ENCODE assay signal across 1 cellular context in genomic region chr2:78309460-78309859, GRCh38.
TF ChIP-seq lines count a peak whose summit lies in the region.

No MANE protein-coding gene starts in this region.

TF ChIP-seq in H1, 55 proteins besides CTCF, POLR2A, EP300 and RAD21 (continued from another document):
- TF ChIP-seq, protein P1, sequence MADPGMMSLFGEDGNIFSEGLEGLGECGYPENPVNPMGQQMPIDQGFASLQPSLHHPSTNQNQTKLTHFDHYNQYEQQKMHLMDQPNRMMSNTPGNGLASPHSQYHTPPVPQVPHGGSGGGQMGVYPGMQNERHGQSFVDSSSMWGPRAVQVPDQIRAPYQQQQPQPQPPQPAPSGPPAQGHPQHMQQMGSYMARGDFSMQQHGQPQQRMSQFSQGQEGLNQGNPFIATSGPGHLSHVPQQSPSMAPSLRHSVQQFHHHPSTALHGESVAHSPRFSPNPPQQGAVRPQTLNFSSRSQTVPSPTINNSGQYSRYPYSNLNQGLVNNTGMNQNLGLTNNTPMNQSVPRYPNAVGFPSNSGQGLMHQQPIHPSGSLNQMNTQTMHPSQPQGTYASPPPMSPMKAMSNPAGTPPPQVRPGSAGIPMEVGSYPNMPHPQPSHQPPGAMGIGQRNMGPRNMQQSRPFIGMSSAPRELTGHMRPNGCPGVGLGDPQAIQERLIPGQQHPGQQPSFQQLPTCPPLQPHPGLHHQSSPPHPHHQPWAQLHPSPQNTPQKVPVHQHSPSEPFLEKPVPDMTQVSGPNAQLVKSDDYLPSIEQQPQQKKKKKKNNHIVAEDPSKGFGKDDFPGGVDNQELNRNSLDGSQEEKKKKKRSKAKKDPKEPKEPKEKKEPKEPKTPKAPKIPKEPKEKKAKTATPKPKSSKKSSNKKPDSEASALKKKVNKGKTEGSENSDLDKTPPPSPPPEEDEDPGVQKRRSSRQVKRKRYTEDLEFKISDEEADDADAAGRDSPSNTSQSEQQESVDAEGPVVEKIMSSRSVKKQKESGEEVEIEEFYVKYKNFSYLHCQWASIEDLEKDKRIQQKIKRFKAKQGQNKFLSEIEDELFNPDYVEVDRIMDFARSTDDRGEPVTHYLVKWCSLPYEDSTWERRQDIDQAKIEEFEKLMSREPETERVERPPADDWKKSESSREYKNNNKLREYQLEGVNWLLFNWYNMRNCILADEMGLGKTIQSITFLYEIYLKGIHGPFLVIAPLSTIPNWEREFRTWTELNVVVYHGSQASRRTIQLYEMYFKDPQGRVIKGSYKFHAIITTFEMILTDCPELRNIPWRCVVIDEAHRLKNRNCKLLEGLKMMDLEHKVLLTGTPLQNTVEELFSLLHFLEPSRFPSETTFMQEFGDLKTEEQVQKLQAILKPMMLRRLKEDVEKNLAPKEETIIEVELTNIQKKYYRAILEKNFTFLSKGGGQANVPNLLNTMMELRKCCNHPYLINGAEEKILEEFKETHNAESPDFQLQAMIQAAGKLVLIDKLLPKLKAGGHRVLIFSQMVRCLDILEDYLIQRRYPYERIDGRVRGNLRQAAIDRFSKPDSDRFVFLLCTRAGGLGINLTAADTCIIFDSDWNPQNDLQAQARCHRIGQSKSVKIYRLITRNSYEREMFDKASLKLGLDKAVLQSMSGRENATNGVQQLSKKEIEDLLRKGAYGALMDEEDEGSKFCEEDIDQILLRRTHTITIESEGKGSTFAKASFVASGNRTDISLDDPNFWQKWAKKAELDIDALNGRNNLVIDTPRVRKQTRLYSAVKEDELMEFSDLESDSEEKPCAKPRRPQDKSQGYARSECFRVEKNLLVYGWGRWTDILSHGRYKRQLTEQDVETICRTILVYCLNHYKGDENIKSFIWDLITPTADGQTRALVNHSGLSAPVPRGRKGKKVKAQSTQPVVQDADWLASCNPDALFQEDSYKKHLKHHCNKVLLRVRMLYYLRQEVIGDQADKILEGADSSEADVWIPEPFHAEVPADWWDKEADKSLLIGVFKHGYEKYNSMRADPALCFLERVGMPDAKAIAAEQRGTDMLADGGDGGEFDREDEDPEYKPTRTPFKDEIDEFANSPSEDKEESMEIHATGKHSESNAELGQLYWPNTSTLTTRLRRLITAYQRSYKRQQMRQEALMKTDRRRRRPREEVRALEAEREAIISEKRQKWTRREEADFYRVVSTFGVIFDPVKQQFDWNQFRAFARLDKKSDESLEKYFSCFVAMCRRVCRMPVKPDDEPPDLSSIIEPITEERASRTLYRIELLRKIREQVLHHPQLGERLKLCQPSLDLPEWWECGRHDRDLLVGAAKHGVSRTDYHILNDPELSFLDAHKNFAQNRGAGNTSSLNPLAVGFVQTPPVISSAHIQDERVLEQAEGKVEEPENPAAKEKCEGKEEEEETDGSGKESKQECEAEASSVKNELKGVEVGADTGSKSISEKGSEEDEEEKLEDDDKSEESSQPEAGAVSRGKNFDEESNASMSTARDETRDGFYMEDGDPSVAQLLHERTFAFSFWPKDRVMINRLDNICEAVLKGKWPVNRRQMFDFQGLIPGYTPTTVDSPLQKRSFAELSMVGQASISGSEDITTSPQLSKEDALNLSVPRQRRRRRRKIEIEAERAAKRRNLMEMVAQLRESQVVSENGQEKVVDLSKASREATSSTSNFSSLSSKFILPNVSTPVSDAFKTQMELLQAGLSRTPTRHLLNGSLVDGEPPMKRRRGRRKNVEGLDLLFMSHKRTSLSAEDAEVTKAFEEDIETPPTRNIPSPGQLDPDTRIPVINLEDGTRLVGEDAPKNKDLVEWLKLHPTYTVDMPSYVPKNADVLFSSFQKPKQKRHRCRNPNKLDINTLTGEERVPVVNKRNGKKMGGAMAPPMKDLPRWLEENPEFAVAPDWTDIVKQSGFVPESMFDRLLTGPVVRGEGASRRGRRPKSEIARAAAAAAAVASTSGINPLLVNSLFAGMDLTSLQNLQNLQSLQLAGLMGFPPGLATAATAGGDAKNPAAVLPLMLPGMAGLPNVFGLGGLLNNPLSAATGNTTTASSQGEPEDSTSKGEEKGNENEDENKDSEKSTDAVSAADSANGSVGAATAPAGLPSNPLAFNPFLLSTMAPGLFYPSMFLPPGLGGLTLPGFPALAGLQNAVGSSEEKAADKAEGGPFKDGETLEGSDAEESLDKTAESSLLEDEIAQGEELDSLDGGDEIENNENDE (IDR thresholded peaks at IDR 0.05; ENCODE audit: insufficient replicate concordance, low read length) = no peak
- TF ChIP-seq TAF1 (IDR thresholded peaks at IDR 0.05; ENCODE audit: low read depth, low read length) (no peak), SIRT6 (IDR thresholded peaks at IDR 0.05; ENCODE audit: low read length) (no peak), TEAD4 (IDR thresholded peaks at IDR 0.05; ENCODE audit: low read depth, low read length) (no peak)
